Comparison of ENCODE assay signal across 1 cellular context in the genomic region with DNA sequence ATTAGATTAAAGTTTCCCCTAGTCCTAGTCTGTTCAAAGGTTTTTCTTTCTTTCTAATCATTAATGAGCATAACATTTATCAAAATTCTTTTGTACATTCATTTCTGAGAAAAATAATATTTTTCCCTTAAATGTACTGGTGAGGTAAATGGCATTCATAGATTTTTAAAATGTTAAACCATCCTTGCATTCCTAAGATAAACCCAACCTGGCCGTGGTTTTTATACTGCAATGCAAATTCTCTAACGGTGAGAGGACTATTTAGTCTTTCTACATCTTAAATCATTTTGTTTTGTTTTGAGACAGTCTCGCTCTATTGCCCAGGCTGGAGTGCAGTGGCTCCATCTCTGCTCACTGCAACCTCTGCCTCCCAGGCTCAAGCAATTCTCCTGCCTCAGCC.
TF ChIP-seq lines count a peak whose summit lies in the region.

No MANE protein-coding gene starts in this region.

TF ChIP-seq in K562, 482 proteins besides CTCF, POLR2A, EP300 and RAD21:
- TF ChIP-seq ZNF324 (CRISPR knock-in tag; IDR thresholded peaks at IDR 0.05) (peak; percentile 76), NFRKB (IDR thresholded peaks at IDR 0.05; ENCODE audit: low read depth) (no peak), TAL1 (IDR thresholded peaks at IDR 0.05) (no peak), SAFB (IDR thresholded peaks at IDR 0.05; ENCODE audit: borderline replicate concordance, low read depth, low read length) (no peak), SREBF2 (CRISPR knock-in tag; IDR thresholded peaks at IDR 0.05) (no peak), HDAC6 (IDR thresholded peaks at IDR 0.05; ENCODE audit: low read depth, low read length) (no peak)
